8 cellular contexts compared by ENCODE assay signal in the genomic region with DNA sequence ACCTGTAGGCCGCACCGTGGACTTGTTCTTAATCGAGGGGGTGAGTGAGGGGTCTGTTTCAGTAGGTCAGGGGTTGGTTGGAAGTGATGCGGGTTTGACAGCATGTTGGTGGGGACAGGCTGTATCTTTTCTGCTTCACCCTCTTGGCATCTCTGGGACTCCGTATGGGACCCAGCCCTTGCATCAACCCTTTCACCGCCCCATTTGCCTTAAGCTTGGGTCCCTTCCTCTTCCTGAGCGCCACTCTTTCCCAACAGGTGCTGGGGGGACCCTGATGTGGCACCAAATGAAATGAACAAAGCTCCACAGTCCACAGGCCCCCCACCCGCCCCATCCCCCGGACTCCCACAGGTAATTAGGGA. TPM values are rescaled to one million over a fixed set of nuclear protein-coding genes. Genes with fewer than 3 reads are reported as not detected.
DNase-seq lines count a peak whose midpoint lies in the region; ATAC-seq, FAIRE-seq and TF ChIP-seq lines count a peak whose summit lies in the region.

No MANE protein-coding gene starts in this region.

- peak overlapping the region; percentile 86 for H4K12ac ChIP-seq in trophoblast cell (ENCODE audit: low read depth, low read length)

- BruUV-seq in Panc1 (replicated peaks; lab: Mats Ljungman, UMichigan) = no TSS peak

- peaks cover 12% of the 10 kb centered on the region for H3K79me1 ChIP-seq in trophoblast cell (ENCODE audit: low read length)

- peak overlapping the region; percentile 95 for H2BK120ac ChIP-seq in trophoblast cell (ENCODE audit: insufficient read depth, low read length, poor library complexity)

- H3K36me3 ChIP-seq in Panc1 (ENCODE audit: control insufficient read depth, insufficient read depth, low read length) = peaks cover 13% of the 10 kb centered on the region
- H3K36me3 ChIP-seq in trophoblast cell (ENCODE audit: control insufficient read depth in 1 of 2, insufficient read depth in 2 of 2, low read length in 2 of 2) = peaks cover 34 to 36% of the 10 kb centered on the region in 2 experiments

- no peak for FAIRE-seq in A549 (lab: Jason Lieb, UNC)

- TF ChIP-seq EP300 in A549 (IDR thresholded peaks at IDR 0.05) = no peak

- peak overlapping the region; percentile 100 for H3K4ac ChIP-seq in trophoblast cell (ENCODE audit: low read depth, low read length)

- H3K9ac ChIP-seq in trophoblast cell (ENCODE audit: low read length) = peak overlapping the region; percentile 90

- peaks cover 38% of the 10 kb centered on the region for H3K79me2 ChIP-seq in trophoblast cell (ENCODE audit: control insufficient read depth, insufficient read depth, low read length, poor library complexity)

- H3K27me3 ChIP-seq in Panc1 (ENCODE audit: control insufficient read depth, insufficient read depth, low read length) (no peaks in the 10 kb centered on the region), trophoblast cell (ENCODE audit: insufficient read depth, low read length) (no peaks in the 10 kb centered on the region)

- no peak overlapping the region for H3K23ac ChIP-seq in trophoblast cell (ENCODE audit: low read length)

- H3K27ac ChIP-seq in A549 = peak overlapping the region; percentile 100
- peak overlapping the region; percentile 94 for H3K27ac ChIP-seq in Panc1 (ENCODE audit: low read length)
- H3K27ac ChIP-seq in epithelial cell of prostate = peak overlapping the region; percentile 95
- peak overlapping the region; percentile 93 for H3K27ac ChIP-seq in trophoblast cell (ENCODE audit: low read depth, low read length)

- H4K8ac ChIP-seq in trophoblast cell (ENCODE audit: low read depth, low read length) = peak overlapping the region; percentile 94

- H3K18ac ChIP-seq in trophoblast cell (ENCODE audit: low read length) = peak overlapping the region; percentile 94

- H3K4me2 ChIP-seq in A549 (peak overlapping the region; percentile 94), trophoblast cell (ENCODE audit: low read length) (peak overlapping the region; percentile 83)

- no peak for TF ChIP-seq CTCF in A549 (IDR thresholded peaks at IDR 0.05)
- TF ChIP-seq CTCF in Panc1 (IDR thresholded peaks at IDR 0.05) = no peak

- peak overlapping the region; percentile 99 for H2AK5ac ChIP-seq in trophoblast cell (ENCODE audit: low read length)

- POLR2A ChIA-PET in A549 (lab: Yijun Ruan, JAX) (no interaction called here), Panc1 (lab: Charles Lee) (no interaction called here)

- CTCF ChIA-PET in A549 (lab: Yijun Ruan, JAX) = no interaction called here
- CTCF ChIA-PET in Panc1 (lab: Charles Lee) = no interaction called here

- H3K4me3 ChIP-seq in A549 = peak overlapping the region; percentile 86
- peak overlapping the region; percentile 91 to 96 for H3K4me3 ChIP-seq in Panc1 (ENCODE audit: low read depth in 2 of 2, low read length in 2 of 2)
- peak overlapping the region; percentile 88 for H3K4me3 ChIP-seq in trophoblast cell (ENCODE audit: low read depth, low read length)

- H3K9me3 ChIP-seq in A549 = no peaks in the 10 kb centered on the region
- no peaks in the 10 kb centered on the region for H3K9me3 ChIP-seq in Panc1 (ENCODE audit: control insufficient read depth, insufficient read depth, low read depth, low read length)
- H3K9me3 ChIP-seq in trophoblast cell (ENCODE audit: insufficient read depth, low read depth, low read length) = peaks cover 3% of the 10 kb centered on the region

- no peak for TF ChIP-seq POLR2A in A549 (IDR thresholded peaks at IDR 0.05; ENCODE audit: low read length)

- 1% methylated on average over 7 of the region's 9 CpGs for WGBS in A549 (ENCODE audit: missing lambda C conversion rate)
- WGBS in trophoblast cell (ENCODE audit: extremely low coverage, insufficient coverage, insufficient read length) = no CpG with 5 or more reads among the region's 9 CpGs

- intact Hi-C loops in Panc1 (cut with micrococcal nuclease; ENCODE audit: unreplicated experiment) = no loop called here

- peak overlapping the region; percentile 99 for H4K91ac ChIP-seq in trophoblast cell (ENCODE audit: low read depth, low read length)

- no peak for TF ChIP-seq RAD21 in A549 (conservative IDR thresholded peaks at IDR 0.05 in 1 of 2, IDR thresholded peaks at IDR 0.05 in 1 of 2)

- H3K14ac ChIP-seq in trophoblast cell (ENCODE audit: low read length) = peak overlapping the region; percentile 99

- in situ Hi-C loops in Panc1 (cut with HindIII; ENCODE audit: low pct_unique_long_range_greater_than_20kb, low sequenced_read_pairs) = no loop called here

- H2BK5ac ChIP-seq in trophoblast cell (ENCODE audit: low read depth, low read length, poor library complexity) = peak overlapping the region; percentile 92

- DNase-seq in A549 (ENCODE audit: low read depth in 1 of 2, low spot score in 1 of 2) (no peak), Panc1 (ENCODE audit: low read depth, low spot score) (no peak), epithelial cell of prostate (ENCODE audit: low read depth, low spot score) (no peak), trophoblast cell (no peak), cerebellum (ENCODE audit: low spot score) (no peak), NCI-H1092 (lab: John Stamatoyannopoulos, UW) (no peak)

- H3K4me1 ChIP-seq in A549 = peaks cover 43% of the 10 kb centered on the region
- peaks cover 39% of the 10 kb centered on the region for H3K4me1 ChIP-seq in Panc1 (ENCODE audit: control insufficient read depth, insufficient read depth, low read length)
- H3K4me1 ChIP-seq in trophoblast cell (ENCODE audit: control insufficient read depth in 1 of 2, insufficient read depth in 2 of 2, low read length in 2 of 2) = peaks cover 14 to 15% of the 10 kb centered on the region in 2 experiments

- ATAC-seq in A549 = peak in 1 of 2 experiments; percentile 4; a peak in 2 of 6 replicates
- peak; percentile 2 for ATAC-seq in GM19455 (IDR thresholded peaks at IDR 0.05; ENCODE audit: unreplicated experiment)
- no peak for ATAC-seq in Panc1
- ATAC-seq in HG03378 (IDR thresholded peaks at IDR 0.05; ENCODE audit: unreplicated experiment) = no peak

- peak overlapping the region; percentile 34 for H2BK12ac ChIP-seq in trophoblast cell (ENCODE audit: low read length)

- peak overlapping the region; percentile 84 for H2AFZ ChIP-seq in trophoblast cell (ENCODE audit: insufficient read depth, low read length, poor library complexity)

TF ChIP-seq in A549, 52 proteins besides CTCF, POLR2A, EP300 and RAD21 (continues in another document):
- TF ChIP-seq FOSB (CRISPR knock-in tag; IDR thresholded peaks at IDR 0.05) (no peak), NR3C1 (IDR thresholded peaks at IDR 0.05) (no peak), KDM1A (IDR thresholded peaks at IDR 0.05; ENCODE audit: low read depth) (no peak), CBX2 (IDR thresholded peaks at IDR 0.05; ENCODE audit: borderline replicate concordance, low read depth) (no peak), CBX8 (IDR thresholded peaks at IDR 0.05) (no peak), MAFK (IDR thresholded peaks at IDR 0.05; ENCODE audit: partially characterized antibody) (no peak), POLR2AphosphoS2 (conservative IDR thresholded peaks at IDR 0.05; ENCODE audit: low read length) (no peak), ESRRA (IDR thresholded peaks at IDR 0.05; ENCODE audit: borderline replicate concordance, low read length) (no peak), KDM5A (IDR thresholded peaks at IDR 0.05) (no peak)

RNA-seq across cellular contexts. Expression of a gene that starts 1.1 kb away (rescaled TPM):
- 152 and 185 TPM in 2 replicates for polyA plus RNA-seq in A549 (2011; rRNA removed)
- polyA plus RNA-seq in A549 (2012; cell fraction: cytosol; rRNA removed) = 187 and 200 TPM in 2 replicates
- 476 and 597 TPM in 2 replicates for polyA plus RNA-seq in A549 (2012; cell fraction: nucleus; rRNA removed)
- polyA plus RNA-seq in A549 (2017; fragmentation: RNase III; extraction: RNeasy Plus Mini Kit Qiagen cat#74134 plus additional on column Dnase treatment) = 248 to 261 TPM (median 254 TPM) in 3 replicates
- polyA minus RNA-seq in A549 (2011; rRNA and poly(A)+ RNA removed) = 216 and 231 TPM in 2 replicates
- total RNA-seq in Panc1 (2021; ENCODE audit: unreplicated experiment) = 798 TPM
- polyA plus RNA-seq in Panc1 (2012; ENCODE audit: insufficient read length) = 816 TPM
- 441 and 461 TPM in 2 replicates for polyA plus RNA-seq in trophoblast cell (2013)
- 83.3 TPM for total RNA-seq in cerebellum

RNA-seq across cellular contexts. Expression of a gene that starts 16.4 kb away (rescaled TPM):
- 267 and 304 TPM in 2 replicates for polyA plus RNA-seq in A549 (2011; rRNA removed)
- polyA plus RNA-seq in A549 (2012; cell fraction: cytosol; rRNA removed) = 255 and 344 TPM in 2 replicates
- polyA plus RNA-seq in A549 (2012; cell fraction: nucleus; rRNA removed) = 344 and 368 TPM in 2 replicates
- polyA plus RNA-seq in A549 (2017; fragmentation: RNase III; extraction: RNeasy Plus Mini Kit Qiagen cat#74134 plus additional on column Dnase treatment) = 503 to 541 TPM (median 522 TPM) in 3 replicates
- 594 and 615 TPM in 2 replicates for polyA minus RNA-seq in A549 (2011; rRNA and poly(A)+ RNA removed)
- 536 TPM for total RNA-seq in Panc1 (2021; ENCODE audit: unreplicated experiment)
- polyA plus RNA-seq in Panc1 (2012; ENCODE audit: insufficient read length) = 669 TPM
- 221 and 224 TPM in 2 replicates for polyA plus RNA-seq in trophoblast cell (2013)
- total RNA-seq in cerebellum = 188 TPM

RNA-seq across cellular contexts. Expression of a gene that starts 21.9 kb away (rescaled TPM):
- 5.2 and 5.7 TPM in 2 replicates for polyA plus RNA-seq in A549 (2011; rRNA removed)
- polyA plus RNA-seq in A549 (2012; cell fraction: cytosol; rRNA removed) = 10.1 and 10.2 TPM in 2 replicates
- polyA plus RNA-seq in A549 (2012; cell fraction: nucleus; rRNA removed) = 11.2 and 16.5 TPM in 2 replicates
- 5.4 to 6.1 TPM (median 6.0 TPM) in 3 replicates for polyA plus RNA-seq in A549 (2017; fragmentation: RNase III; extraction: RNeasy Plus Mini Kit Qiagen cat#74134 plus additional on column Dnase treatment)
- polyA minus RNA-seq in A549 (2011; rRNA and poly(A)+ RNA removed) = 6.0 and 7.8 TPM in 2 replicates
- total RNA-seq in Panc1 (2021; ENCODE audit: unreplicated experiment) = 30.1 TPM
- polyA plus RNA-seq in Panc1 (2012; ENCODE audit: insufficient read length) = 31.9 TPM
- polyA plus RNA-seq in trophoblast cell (2013) = 25.1 and 28.3 TPM in 2 replicates
- total RNA-seq in cerebellum = 28.6 TPM

RNA-seq across cellular contexts. Expression of a gene that starts 39.7 kb away (rescaled TPM):
- not detected in 2 replicates for polyA plus RNA-seq in A549 (2011; rRNA removed)
- polyA plus RNA-seq in A549 (2012; cell fraction: cytosol; rRNA removed) = not detected in 2 replicates
- polyA plus RNA-seq in A549 (2012; cell fraction: nucleus; rRNA removed) = not detected in 2 replicates
- polyA plus RNA-seq in A549 (2017; fragmentation: RNase III; extraction: RNeasy Plus Mini Kit Qiagen cat#74134 plus additional on column Dnase treatment) = not detected in 3 replicates
- not detected in 2 replicates for polyA minus RNA-seq in A549 (2011; rRNA and poly(A)+ RNA removed)
- not detected for total RNA-seq in Panc1 (2021; ENCODE audit: unreplicated experiment)
- polyA plus RNA-seq in Panc1 (2012; ENCODE audit: insufficient read length) = not detected
- not detected in 2 replicates for polyA plus RNA-seq in trophoblast cell (2013)
- total RNA-seq in cerebellum = 10.1 TPM

RNA-seq across cellular contexts. Expression of a gene that starts 45.9 kb away (rescaled TPM):
- 2.2 and 2.7 TPM in 2 replicates for polyA plus RNA-seq in A549 (2011; rRNA removed)
- 6.2 and 7.9 TPM in 2 replicates for polyA plus RNA-seq in A549 (2012; cell fraction: cytosol; rRNA removed)
- polyA plus RNA-seq in A549 (2012; cell fraction: nucleus; rRNA removed) = 28.7 and 33.9 TPM in 2 replicates
- polyA plus RNA-seq in A549 (2017; fragmentation: RNase III; extraction: RNeasy Plus Mini Kit Qiagen cat#74134 plus additional on column Dnase treatment) = 4.4 to 5.4 TPM (median 4.9 TPM) in 3 replicates
- polyA minus RNA-seq in A549 (2011; rRNA and poly(A)+ RNA removed) = 6.0 and 9.3 TPM in 2 replicates
- 22.5 TPM for total RNA-seq in Panc1 (2021; ENCODE audit: unreplicated experiment)
- polyA plus RNA-seq in Panc1 (2012; ENCODE audit: insufficient read length) = 21.4 TPM
- polyA plus RNA-seq in trophoblast cell (2013) = 7.0 and 7.3 TPM in 2 replicates
- total RNA-seq in cerebellum = 16.0 TPM
